In genomic region chr7:151342811-151343210, GRCh38 we compare ENCODE assay signal across 8 cellular contexts. TPM values are rescaled to one million over a fixed set of nuclear protein-coding genes. Genes with fewer than 3 reads are reported as not detected.
DNase-seq lines count a peak whose midpoint lies in the region; ATAC-seq and TF ChIP-seq lines count a peak whose summit lies in the region.

No MANE protein-coding gene starts in this region.

- WGBS in psoas muscle, 3 donors = 29 to 45% (median 33%) methylated on average over 8 of the region's 8 CpGs

- no peak overlapping the region for H2AFZ ChIP-seq in OCI-LY1 (ENCODE audit: low read length)

- H3K9me3 ChIP-seq in OCI-LY1 (ENCODE audit: low read length) = peaks cover 14% of the 10 kb centered on the region
- no peaks in the 10 kb centered on the region for H3K9me3 ChIP-seq in effector memory CD4-positive, alpha-beta T cell (ENCODE audit: control insufficient read depth, low read length)
- no peaks in the 10 kb centered on the region for H3K9me3 ChIP-seq in psoas muscle

- TF ChIP-seq CTCF in OCI-LY1 (IDR thresholded peaks at IDR 0.05; ENCODE audit: low read length) (peak; percentile 12; the same call in 1 of the 2 replicates), psoas muscle (IDR thresholded peaks at IDR 0.05) (no peak)

- no peak for DNase-seq in effector memory CD4-positive, alpha-beta T cell
- DNase-seq in psoas muscle = no peak
- no peak for DNase-seq in activated CD4-positive, alpha-beta T cell treated with anti-CD3 and anti-CD28 coated beads, Interleukin-2, amount 50 U/mL, for 48 hours

- H3K36me3 ChIP-seq in OCI-LY1 (ENCODE audit: insufficient read depth, low read length) (peaks cover 23% of the 10 kb centered on the region), psoas muscle (ENCODE audit: insufficient read depth in 1 of 2, low read depth in 1 of 2) (peaks cover 3 to 33% of the 10 kb centered on the region in 2 donors)
- H3K36me3 ChIP-seq in effector memory CD4-positive, alpha-beta T cell (ENCODE audit: control insufficient read depth, insufficient read depth, low read length) = peaks cover 25% of the 10 kb centered on the region

- H3K9me2 ChIP-seq in OCI-LY1 (ENCODE audit: low read depth, low read length) = no peaks in the 10 kb centered on the region

- H4K20me1 ChIP-seq in OCI-LY1 (ENCODE audit: insufficient read depth, low read length) = no peaks in the 10 kb centered on the region

- intact Hi-C loops in psoas muscle (cut with DNase I) = no loop called here

- peaks cover 14% of the 10 kb centered on the region for H3F3A ChIP-seq in OCI-LY1 (ENCODE audit: insufficient read depth, low read length)

- peak overlapping the region; percentile 98 for H3K4me2 ChIP-seq in OCI-LY1 (ENCODE audit: low read length)

- peak overlapping the region; percentile 81 for H3K9ac ChIP-seq in OCI-LY1 (ENCODE audit: low read length)

- no peaks in the 10 kb centered on the region for H3K27me3 ChIP-seq in OCI-LY1 (ENCODE audit: insufficient read depth, low read length)
- no peaks in the 10 kb centered on the region for H3K27me3 ChIP-seq in effector memory CD4-positive, alpha-beta T cell (replicated peaks; ENCODE audit: control insufficient read depth, insufficient read depth, low read length, poor library complexity, severe bottlenecking)
- H3K27me3 ChIP-seq in psoas muscle (ENCODE audit: insufficient read depth in 3 of 3, low read length in 2 of 3) = no peaks in the 10 kb centered on the region

- peak overlapping the region; percentile 93 for H3K4me3 ChIP-seq in GM08714 (ENCODE audit: low read length)
- H3K4me3 ChIP-seq in OCI-LY1 (ENCODE audit: low read depth, low read length, poor library complexity, severe bottlenecking) = peak overlapping the region; percentile 85
- peak overlapping the region; percentile 99 for H3K4me3 ChIP-seq in effector memory CD4-positive, alpha-beta T cell (ENCODE audit: insufficient read depth, low read depth, low read length, poor library complexity, severe bottlenecking)
- peak overlapping the region; percentile 95 for H3K4me3 ChIP-seq in psoas muscle

- H3K79me2 ChIP-seq in OCI-LY1 (ENCODE audit: insufficient read depth, low read length) = peaks cover 8% of the 10 kb centered on the region

- H3K27ac ChIP-seq in OCI-LY1 (ENCODE audit: low read depth, low read length, poor library complexity, severe bottlenecking) (peak overlapping the region; percentile 42), psoas muscle (no peak overlapping the region)
- peak overlapping the region; percentile 85 for H3K27ac ChIP-seq in effector memory CD4-positive, alpha-beta T cell (ENCODE audit: insufficient read depth, low read length, poor library complexity, severe bottlenecking)

- ATAC-seq in psoas muscle = no peak
- no peak for ATAC-seq in GM19324 (IDR thresholded peaks at IDR 0.05; ENCODE audit: low FRiP score, unreplicated experiment)
- no peak for ATAC-seq in HG02623 (IDR thresholded peaks at IDR 0.05; ENCODE audit: unreplicated experiment)
- no peak for ATAC-seq in GM18873 (IDR thresholded peaks at IDR 0.05; ENCODE audit: low FRiP score, unreplicated experiment)

- H3K4me1 ChIP-seq in OCI-LY1 (ENCODE audit: insufficient read depth, low read length, severe bottlenecking) (peaks cover 30% of the 10 kb centered on the region), psoas muscle (peaks cover 14% of the 10 kb centered on the region)
- H3K4me1 ChIP-seq in effector memory CD4-positive, alpha-beta T cell (ENCODE audit: control insufficient read depth, insufficient read depth, low read length, poor library complexity, severe bottlenecking) = peaks cover 15% of the 10 kb centered on the region

RNA-seq across cellular contexts. Expression of gene NUB1, which starts 1.2 kb away (rescaled TPM):
- total RNA-seq in psoas muscle = 10 to 100 TPM; 38.2 to 56.2 (median 50.0) TPM
- polyA plus RNA-seq in psoas muscle = 10 to 100 TPM; 23.6 to 46.6 (median 33.2) TPM
